ENCODE assay signal across 1 cellular context in genomic region chr12:115437061-115437567, GRCh38.
TF ChIP-seq lines count a peak whose summit lies in the region.

No MANE protein-coding gene starts in this region.

TF ChIP-seq in HepG2, 621 proteins besides CTCF, POLR2A, EP300 and RAD21 (continued from another document and continues in another):
- TF ChIP-seq DBP (CRISPR knock-in tag; IDR thresholded peaks at IDR 0.05; ENCODE audit: not compliant biosample characterization) = no peak
- peak; percentile 78 for TF ChIP-seq ZNF12 (CRISPR knock-in tag; IDR thresholded peaks at IDR 0.05)
- peak; percentile 89 for TF ChIP-seq ZBTB38 (CRISPR knock-in tag; IDR thresholded peaks at IDR 0.05)
- peak; percentile 65; the same call in 1 of the 2 replicates for TF ChIP-seq ZBTB4 (CRISPR knock-in tag; IDR thresholded peaks at IDR 0.05; ENCODE audit: borderline replicate concordance)
- no peak for TF ChIP-seq MATR3 (CRISPR knock-in tag; IDR thresholded peaks at IDR 0.05)
- 0 out of 2 replicates have a peak, but pooled peaks have one; percentile 41 for TF ChIP-seq ZBTB7B (CRISPR knock-in tag; IDR thresholded peaks at IDR 0.05)
- no peak for TF ChIP-seq THAP7 (CRISPR knock-in tag; IDR thresholded peaks at IDR 0.05)
- no peak for TF ChIP-seq ZKSCAN1 (IDR thresholded peaks at IDR 0.05; ENCODE audit: low read length)
- no peak for TF ChIP-seq ZNF224 (CRISPR knock-in tag; IDR thresholded peaks at IDR 0.05)
- TF ChIP-seq XBP1 (CRISPR knock-in tag; IDR thresholded peaks at IDR 0.05) = no peak
- no peak for TF ChIP-seq ZNF34 (CRISPR knock-in tag; IDR thresholded peaks at IDR 0.05; ENCODE audit: borderline replicate concordance)
- no peak for TF ChIP-seq PRDM10 (CRISPR knock-in tag; IDR thresholded peaks at IDR 0.05; ENCODE audit: low read depth)
- TF ChIP-seq ZNF770 (CRISPR knock-in tag; IDR thresholded peaks at IDR 0.05) = no peak
- peak; percentile 48; the same call in 1 of the 2 replicates for TF ChIP-seq KAT8 (CRISPR knock-in tag; IDR thresholded peaks at IDR 0.05)
- no peak for TF ChIP-seq ZNF512 (CRISPR knock-in tag; IDR thresholded peaks at IDR 0.05)
- TF ChIP-seq HES4 (CRISPR knock-in tag; IDR thresholded peaks at IDR 0.05; ENCODE audit: borderline replicate concordance) = no peak
- no peak for TF ChIP-seq ZBTB3 (CRISPR knock-in tag; IDR thresholded peaks at IDR 0.05; ENCODE audit: borderline replicate concordance, low read depth)
- no peak for TF ChIP-seq ZFAT (CRISPR knock-in tag; conservative IDR thresholded peaks at IDR 0.05)
- no peak for TF ChIP-seq U2AF1 (optimal IDR thresholded peaks at IDR 0.05; ENCODE audit: low read depth, low read length)
- no peak for TF ChIP-seq ZFP41 (CRISPR knock-in tag; IDR thresholded peaks at IDR 0.05; ENCODE audit: borderline replicate concordance)
- peak; percentile 92 for TF ChIP-seq MED1 (CRISPR knock-in tag; IDR thresholded peaks at IDR 0.05)
- TF ChIP-seq ARID3A (IDR thresholded peaks at IDR 0.05; ENCODE audit: low read depth, low read length) = no peak
- TF ChIP-seq CCAR2 (optimal IDR thresholded peaks at IDR 0.05; ENCODE audit: low read depth, low read length) = no peak
- TF ChIP-seq NR2F6 (IDR thresholded peaks at IDR 0.05) = peak; percentile 78
- peak; percentile 82 for TF ChIP-seq NR2F6 (CRISPR knock-in tag; IDR thresholded peaks at IDR 0.05)
- TF ChIP-seq ZMAT5 (CRISPR knock-in tag; IDR thresholded peaks at IDR 0.05; ENCODE audit: borderline replicate concordance, low read depth) = no peak
- TF ChIP-seq ZBTB20 (CRISPR knock-in tag; IDR thresholded peaks at IDR 0.05; ENCODE audit: borderline replicate concordance, low read depth) = no peak
- no peak for TF ChIP-seq ZNF263 (CRISPR knock-in tag; IDR thresholded peaks at IDR 0.05)
- no peak for TF ChIP-seq ZBTB33 (CRISPR knock-in tag; IDR thresholded peaks at IDR 0.05)
- TF ChIP-seq ZNF598 (CRISPR knock-in tag; IDR thresholded peaks at IDR 0.05; ENCODE audit: borderline replicate concordance) = peak; percentile 61; the same call in 1 of the 2 replicates
- TF ChIP-seq DPF2 (CRISPR knock-in tag; IDR thresholded peaks at IDR 0.05; ENCODE audit: borderline replicate concordance, low read depth) = 0 out of 2 replicates have a peak, but pooled peaks have one; percentile 28
- no peak for TF ChIP-seq TERF1 (CRISPR knock-in tag; IDR thresholded peaks at IDR 0.05)
- no peak for TF ChIP-seq CHD2 (IDR thresholded peaks at IDR 0.05; ENCODE audit: low read depth, low read length)
- TF ChIP-seq ZNF615 (CRISPR knock-in tag; IDR thresholded peaks at IDR 0.05; ENCODE audit: borderline replicate concordance) = no peak
- no peak for TF ChIP-seq XRCC5 (optimal IDR thresholded peaks at IDR 0.05; ENCODE audit: low read length)
- TF ChIP-seq AKAP8 (CRISPR knock-in tag; IDR thresholded peaks at IDR 0.05) = no peak
- no peak for TF ChIP-seq KLF12 (CRISPR knock-in tag; IDR thresholded peaks at IDR 0.05; ENCODE audit: borderline replicate concordance)
- no peak for TF ChIP-seq GMEB2 (CRISPR knock-in tag; IDR thresholded peaks at IDR 0.05; ENCODE audit: low read depth)
- no peak for TF ChIP-seq ZNF10 (CRISPR knock-in tag; IDR thresholded peaks at IDR 0.05; ENCODE audit: borderline replicate concordance, low read depth)
